8 cellular contexts compared by ENCODE assay signal in genomic region chr5:610744-611730, GRCh38. TPM values are rescaled to one million over a fixed set of nuclear protein-coding genes. Genes with fewer than 3 reads are reported as not detected.
DNase-seq lines count a peak whose midpoint lies in the region; ATAC-seq and TF ChIP-seq lines count a peak whose summit lies in the region.

No MANE protein-coding gene starts in this region.

- POLR2A ChIA-PET in RWPE1 (lab: Yijun Ruan, JAX; ENCODE audit: low non-redundant PET): no interaction called here

- CTCF ChIA-PET in RWPE1 (lab: Yijun Ruan, JAX): no interaction called here

- TF ChIP-seq CTCF in RWPE1 (conservative IDR thresholded peaks at IDR 0.05; ENCODE audit: low read depth) (no peak), fibroblast of pulmonary artery (IDR thresholded peaks at IDR 0.05; ENCODE audit: low read length, missing control alignments) (no peak)

- ATAC-seq in HG02610 (IDR thresholded peaks at IDR 0.05; ENCODE audit: unreplicated experiment) (no peak), HG02678 (IDR thresholded peaks at IDR 0.05; ENCODE audit: unreplicated experiment) (no peak)

- DNase-seq in RWPE1 (ENCODE audit: low spot score): no peak
- no peak for DNase-seq in fibroblast of pulmonary artery (ENCODE audit: low read depth)
- DNase-seq in retina: peak; percentile 46
- DNase-seq in occipital lobe (lab: John Stamatoyannopoulos, UW): no peak
- DNase-seq in NCI-H1417 treated with DMSO at 0.1 percent for 48 hours (lab: John Stamatoyannopoulos, UW): no peak

- H3K27ac ChIP-seq in RWPE1: peak overlapping the region; percentile 78; the same call in 1 of the 2 replicates

- H3K4me3 ChIP-seq in GM08714 (ENCODE audit: low read length): peak overlapping the region; percentile 83; the same call in 1 of the 2 replicates
- peak overlapping the region; percentile 76 for H3K4me3 ChIP-seq in fibroblast of pulmonary artery (replicated peaks; ENCODE audit: low read depth, low read length)

RNA-seq across cellular contexts. Expression of gene CEP72, which starts 1.1 kb away (rescaled TPM):
- 5.9 TPM for total RNA-seq in occipital lobe
